Comparison of ENCODE assay signal across 9 cellular contexts in the genomic region with DNA sequence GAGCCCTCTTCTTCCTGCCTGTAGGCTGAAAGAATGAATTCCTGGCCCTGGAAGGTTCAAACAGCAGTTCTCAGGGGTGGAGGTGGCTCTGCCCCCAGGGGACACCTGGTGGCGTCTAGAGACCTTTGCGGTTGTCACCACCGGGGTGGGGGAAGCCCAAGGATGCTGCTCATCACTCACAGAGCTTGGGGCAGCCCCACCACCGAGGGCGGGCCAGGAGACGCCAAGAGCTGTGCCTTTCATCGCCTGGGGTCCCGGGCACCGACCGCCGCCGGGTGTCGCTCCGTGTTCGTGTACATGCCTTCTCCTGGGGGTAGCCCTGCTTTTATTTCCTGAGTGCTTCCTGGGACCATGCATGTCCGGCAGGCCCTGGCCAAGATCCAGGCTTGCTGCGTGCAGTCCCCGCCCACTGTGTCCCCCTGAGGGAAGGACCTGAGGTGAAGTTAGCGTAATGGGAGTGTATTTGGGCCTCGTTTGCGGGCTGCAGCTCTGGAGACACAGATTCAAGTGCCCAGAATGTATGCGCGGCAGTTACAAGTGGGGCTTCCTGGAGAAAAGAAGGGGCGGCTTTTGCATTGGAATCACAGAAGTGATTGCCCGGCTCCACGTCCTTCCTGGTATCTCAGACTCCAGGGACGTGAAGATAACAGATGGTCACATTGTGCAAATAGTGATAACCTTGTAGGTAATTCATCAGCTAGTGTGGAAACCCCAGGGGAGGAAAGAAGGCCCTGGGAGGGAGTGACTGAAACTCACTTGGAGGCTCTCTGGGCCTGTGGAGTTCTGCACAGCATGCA. TPM values are rescaled to one million over a fixed set of nuclear protein-coding genes. Genes with fewer than 3 reads are reported as not detected.
A peak's percentile ranks its signal among the peaks of the same experiment; 100 is the strongest.
DNase-seq lines count a peak whose midpoint lies in the region; ATAC-seq, FAIRE-seq and TF ChIP-seq lines count a peak whose summit lies in the region.
"Had no signal": no experiment of that assay in that cellular context is flagged by ENCODE, and none has a peak within 500 bp of the region (broad histone marks: within the 10 kb centered on the region; RNA-seq: fewer than 3 reads in every experiment).

No MANE protein-coding gene starts in this region.

- no peaks in the 10 kb centered on the region for H3K9me3 Mint-ChIP-seq in nephron progenitor cell
- H3K9me3 Mint-ChIP-seq: activated naive CD4-positive, alpha-beta T cell treated with anti-CD3 and anti-CD28 coated beads, Interleukin-2, amount 50 U/mL, for 24 hours had no signal

- peak; percentile 97 for FAIRE-seq in GM18507 (lab: Jason Lieb, UNC)

- peak overlapping the region; percentile 42 for H3K27ac Mint-ChIP-seq in nephron progenitor cell
- H3K27ac Mint-ChIP-seq: activated naive CD4-positive, alpha-beta T cell treated with anti-CD3 and anti-CD28 coated beads, Interleukin-2, amount 50 U/mL, for 24 hours had no signal

- TF ChIP-seq CTCF in astrocyte of the spinal cord (IDR thresholded peaks at IDR 0.05; ENCODE audit: low read depth, low read length) = peak; percentile 15
- TF ChIP-seq CTCF in nephron progenitor cell (IDR thresholded peaks at IDR 0.05) = no peak

- DNase-seq in GM18507 (ENCODE audit: extremely low spot score, insufficient read length, low read depth) (peak; percentile 77), T-helper 9 cell (peak; percentile 66), astrocyte of the spinal cord (ENCODE audit: low read depth, low spot score) (no peak), nephron progenitor cell (no peak), NCI-H1048 (lab: John Stamatoyannopoulos, UW) (no peak), MG63 (no peak), amygdala (lab: John Stamatoyannopoulos, UW) (no peak)

- H3K36me3 Mint-ChIP-seq in nephron progenitor cell (ENCODE audit: low read depth) = peaks cover 14% of the 10 kb centered on the region

- ATAC-seq in HG02885 (IDR thresholded peaks at IDR 0.05; ENCODE audit: poor library complexity, unreplicated experiment) = peak; percentile 58

- peaks cover 88% of the 10 kb centered on the region for H3K4me1 Mint-ChIP-seq in nephron progenitor cell

- H3K27me3 ChIP-seq in MG63 = no peaks in the 10 kb centered on the region

- H3K4me3 Mint-ChIP-seq in nephron progenitor cell = peak overlapping the region; percentile 52
- H3K4me3 Mint-ChIP-seq: activated naive CD4-positive, alpha-beta T cell treated with anti-CD3 and anti-CD28 coated beads, Interleukin-2, amount 50 U/mL, for 24 hours had no signal

- in situ Hi-C loops in astrocyte of the spinal cord (cut with HindIII; ENCODE audit: low sequenced_read_pairs) = no loop called here

- H3K4me3 ChIP-seq in astrocyte of the spinal cord (ENCODE audit: low read depth, low read length) = no peak overlapping the region
- no peak overlapping the region for H3K4me3 ChIP-seq in MG63

- peaks cover 3% of the 10 kb centered on the region for H3K27me3 Mint-ChIP-seq in nephron progenitor cell (ENCODE audit: low read depth, poor library complexity)
- H3K27me3 Mint-ChIP-seq: activated naive CD4-positive, alpha-beta T cell treated with anti-CD3 and anti-CD28 coated beads, Interleukin-2, amount 50 U/mL, for 24 hours had no signal

- H3K9me3 ChIP-seq in MG63 = no peaks in the 10 kb centered on the region

- H3K36me3 ChIP-seq in MG63 = peaks cover 3% of the 10 kb centered on the region

RNA-seq across cellular contexts. Expression of gene DOT1L, which starts 7.8 kb away (rescaled TPM):
- total RNA-seq in MG63 (2014; rRNA removed; shearing (Covaris generic); ENCODE audit: low replicate concordance) = 3.5 and 5.4 TPM in 2 replicates

RNA-seq across cellular contexts. Expression of gene AP3D1, which starts 20.2 kb away (rescaled TPM):
- total RNA-seq in MG63 (2014; rRNA removed; shearing (Covaris generic); ENCODE audit: low replicate concordance) = 65.6 and 91.8 TPM in 2 replicates

Comparison
In these comparisons a context has a peak if more than half of its experiments do, and no peak if none do; other contexts are left out.
1. DNase-seq: peak in GM18507 (single experiment) and T-helper 9 cell (single experiment); none in astrocyte of the spinal cord (single experiment), nephron progenitor cell (single experiment), NCI-H1048 (single experiment), MG63 (single experiment) and amygdala (0 of 56).